In genomic region chr20:14744723-14745122, GRCh38 we compare ENCODE assay signal across 15 cellular contexts.
DNase-seq lines count a peak whose midpoint lies in the region; ATAC-seq and TF ChIP-seq lines count a peak whose summit lies in the region.
"Had no signal": no experiment of that assay in that cellular context is flagged by ENCODE, and none has a peak within 500 bp of the region (broad histone marks: within the 10 kb centered on the region; RNA-seq: fewer than 3 reads in every experiment).

No MANE protein-coding gene starts in this region.

- no peak overlapping the region for H3K4me3 ChIP-seq in ovary
- H3K4me3 ChIP-seq: body of pancreas, HAP-1, uterus had no signal

- no peak for TF ChIP-seq EP300 in ovary (IDR thresholded peaks at IDR 0.05)

- ATAC-seq in GM18861 (IDR thresholded peaks at IDR 0.05; ENCODE audit: unreplicated experiment) (peak; percentile 85), GM21447 (IDR thresholded peaks at IDR 0.05; ENCODE audit: unreplicated experiment) (peak; percentile 66), HG02938 (IDR thresholded peaks at IDR 0.05; ENCODE audit: unreplicated experiment) (peak; percentile 86), HG03520 (IDR thresholded peaks at IDR 0.05; ENCODE audit: unreplicated experiment) (peak; percentile 71), GM19035 (IDR thresholded peaks at IDR 0.05; ENCODE audit: unreplicated experiment) (no peak)
- ATAC-seq: body of pancreas; stimulated activated naive CD8-positive, alpha-beta T cell treated with anti-CD3 and anti-CD28 coated beads, Interleukin-15, Interleukin-2, amounts not matched to agents 100 U/mL and 50 U/mL, for 24 hours had no signal

- no peaks in the 10 kb centered on the region for H3K27me3 ChIP-seq in ovary
- H3K27me3 ChIP-seq: body of pancreas, uterus had no signal

- no peak for TF ChIP-seq CTCF in ovary (IDR thresholded peaks at IDR 0.05)

- DNase-seq in ovary (no peak), globus pallidus (ENCODE audit: low spot score) (no peak), dermis blood vessel endothelial cell (no peak)
- DNase-seq: activated CD4-positive, alpha-beta memory T cell treated with anti-CD3 and anti-CD28 coated beads, Interleukin-2, amount 10 ng/mL, durations not matched to agents 7 days and 5 days; activated gamma-delta T cell; AML-193; body of pancreas; stimulated activated naive CD8-positive, alpha-beta T cell treated with anti-CD3 and anti-CD28 coated beads, Interleukin-15, Interleukin-2, amounts not matched to agents 100 U/mL and 50 U/mL, for 24 hours; uterus had no signal

- no peaks in the 10 kb centered on the region for H3K9me3 ChIP-seq in ovary
- H3K9me3 ChIP-seq: body of pancreas, HAP-1, uterus had no signal

- no peaks in the 10 kb centered on the region for H3K36me3 ChIP-seq in ovary
- H3K36me3 ChIP-seq: HAP-1, uterus had no signal

- H3K27ac ChIP-seq in ovary: no peak overlapping the region
- H3K27ac ChIP-seq: body of pancreas, uterus had no signal

- no peak for TF ChIP-seq POLR2A in ovary (IDR thresholded peaks at IDR 0.05)

- WGBS in ovary, 3 donors: 57 to 61% (median 57%) methylated on average over 3 of the region's 3 CpGs

- intact Hi-C loops in ovary (cut with DNase I): no loop called here

- H3K4me1 ChIP-seq in ovary (ENCODE audit: insufficient read depth): no peaks in the 10 kb centered on the region
- H3K4me1 ChIP-seq: body of pancreas, HAP-1, uterus had no signal
